Comparison of ENCODE assay signal across 18 cellular contexts in the genomic region with DNA sequence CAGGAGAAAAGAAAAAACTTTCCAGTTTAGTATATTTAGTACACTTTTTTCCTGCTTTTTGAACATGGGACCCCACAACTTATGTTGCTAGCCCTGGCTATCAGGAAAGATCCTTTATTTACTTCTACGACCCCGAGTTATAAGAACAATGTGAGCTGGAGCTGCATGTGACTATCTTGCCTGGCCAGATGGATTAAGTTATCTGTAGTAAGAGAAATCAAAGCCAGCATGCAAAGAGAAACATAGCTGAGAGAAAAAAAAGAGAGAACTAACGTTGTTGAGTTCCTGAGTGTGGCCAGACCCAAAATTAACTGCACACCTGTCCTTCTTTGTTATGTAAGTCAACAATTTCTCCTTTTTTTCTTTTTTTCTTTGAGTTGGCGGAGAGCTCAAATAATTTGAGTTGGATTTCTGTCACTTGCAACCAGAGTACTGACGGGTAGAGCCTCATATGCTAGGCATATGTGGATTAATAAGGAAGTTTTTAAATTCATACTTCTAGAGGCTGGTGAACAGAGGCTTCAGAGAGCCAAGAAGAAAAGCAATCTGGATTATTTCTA.
DNase-seq lines count a peak whose midpoint lies in the region; ATAC-seq, FAIRE-seq and TF ChIP-seq lines count a peak whose summit lies in the region.
"Had no signal": no experiment of that assay in that cellular context is flagged by ENCODE, and none has a peak within 500 bp of the region (broad histone marks: within the 10 kb centered on the region; RNA-seq: fewer than 3 reads in every experiment).

No MANE protein-coding gene starts in this region.

- no peak for ATAC-seq in pancreas
- ATAC-seq: PC-3 had no signal

- no peaks in the 10 kb centered on the region for H3K36me3 Mint-ChIP-seq in CD14-positive monocyte
- H3K36me3 Mint-ChIP-seq in osteocyte (ENCODE audit: unreplicated experiment): no peaks in the 10 kb centered on the region

- TF ChIP-seq CTCF in CD14-positive monocyte (IDR thresholded peaks at IDR 0.05) (no peak), NB4 (IDR thresholded peaks at IDR 0.05; ENCODE audit: low read depth, low read length) (no peak), cardiac fibroblast (IDR thresholded peaks at IDR 0.05; ENCODE audit: low read depth, low read length) (no peak), osteocyte (IDR thresholded peaks at IDR 0.05) (no peak), pancreas (IDR thresholded peaks at IDR 0.05) (no peak)

- no peaks in the 10 kb centered on the region for H3K36me3 ChIP-seq in pancreas
- H3K36me3 ChIP-seq: heart right ventricle had no signal

- no peak for DNase-seq in CD14-positive monocyte (ENCODE audit: low spot score)
- peak; percentile 21 for DNase-seq in NB4 (ENCODE audit: low read depth)
- peak; percentile 33 to 50 for DNase-seq in cardiac fibroblast (ENCODE audit: low read depth in 2 of 2)
- no peak for DNase-seq in osteocyte (ENCODE audit: extremely low spot score, unreplicated experiment)
- DNase-seq in pancreas: no peak
- no peak for DNase-seq in hypothalamus (lab: John Stamatoyannopoulos, UW)
- no peak for DNase-seq in GM12892 (ENCODE audit: insufficient read length)
- no peak for DNase-seq in NCI-H524 treated with DMSO at 0.1 percent for 48 hours (lab: John Stamatoyannopoulos, UW)
- DNase-seq: activated CD4-positive, alpha-beta memory T cell treated with anti-CD3 and anti-CD28 coated beads, Interleukin-2, amount 10 ng/mL, durations not matched to agents 7 days and 5 days; amniotic stem cell; Calu3; heart right ventricle; kidney glomerular epithelial cell; mucosa of descending colon; NCI-H1417; nucleus accumbens; PC-3 had no signal

- peaks cover 34% of the 10 kb centered on the region for H3K4me1 Mint-ChIP-seq in CD14-positive monocyte
- peaks cover 68% of the 10 kb centered on the region for H3K4me1 Mint-ChIP-seq in osteocyte (ENCODE audit: unreplicated experiment)

- no peaks in the 10 kb centered on the region for H3K27me3 ChIP-seq in pancreas
- H3K27me3 ChIP-seq: heart right ventricle had no signal

- H3K27me3 Mint-ChIP-seq in CD14-positive monocyte (ENCODE audit: low read depth in 3 of 3) (no peaks in the 10 kb centered on the region), osteocyte (ENCODE audit: unreplicated experiment) (no peaks in the 10 kb centered on the region)

- WGBS in pancreas, 2 donors: 48 to 51% methylated on average over 5 of the region's 5 CpGs

- no peak for TF ChIP-seq POLR2A in NB4 (IDR thresholded peaks at IDR 0.05; ENCODE audit: extremely low read depth, insufficient read length)
- no peak for TF ChIP-seq POLR2A in GM12892 (IDR thresholded peaks at IDR 0.05; ENCODE audit: low read depth, low read length)

- no peaks in the 10 kb centered on the region for H3K4me1 ChIP-seq in pancreas

- H3K9me3 Mint-ChIP-seq in CD14-positive monocyte (peaks cover 0 to 7% (median 3%) of the 10 kb centered on the region in 7 donors), osteocyte (ENCODE audit: unreplicated experiment) (no peaks in the 10 kb centered on the region)
- H3K9me3 Mint-ChIP-seq: activated CD4-positive, alpha-beta memory T cell treated with anti-CD3 and anti-CD28 coated beads, Interleukin-2, amount 10 ng/mL, durations not matched to agents 7 days and 5 days had no signal

- no peaks in the 10 kb centered on the region for H3K9me3 ChIP-seq in pancreas
- H3K9me3 ChIP-seq: mucosa of descending colon had no signal

- no peak overlapping the region for H3K4me3 Mint-ChIP-seq in CD14-positive monocyte
- no peak overlapping the region for H3K4me3 Mint-ChIP-seq in osteocyte (ENCODE audit: unreplicated experiment)
- H3K4me3 Mint-ChIP-seq: activated CD4-positive, alpha-beta memory T cell treated with anti-CD3 and anti-CD28 coated beads, Interleukin-2, amount 10 ng/mL, durations not matched to agents 7 days and 5 days had no signal

- FAIRE-seq in pancreas (lab: Jason Lieb, UNC) (no peak), GM12892 (lab: Jason Lieb, UNC) (no peak)

- intact Hi-C loops in CD14-positive monocyte (cut with micrococcal nuclease): no loop called here
- intact Hi-C loops in pancreas (cut with DNase I): no loop called here

- H3K27ac Mint-ChIP-seq in CD14-positive monocyte: peak overlapping the region in 5 of 7 donors; percentile 41 to 84 (median 75)
- peak overlapping the region; percentile 78 for H3K27ac Mint-ChIP-seq in osteocyte (ENCODE audit: unreplicated experiment)
- H3K27ac Mint-ChIP-seq: activated CD4-positive, alpha-beta memory T cell treated with anti-CD3 and anti-CD28 coated beads, Interleukin-2, amount 10 ng/mL, durations not matched to agents 7 days and 5 days had no signal

- H3K4me3 ChIP-seq in NB4 (ENCODE audit: low read depth, low read length): no peak overlapping the region
- no peak overlapping the region for H3K4me3 ChIP-seq in cardiac fibroblast (replicated peaks in 1 of 2; ENCODE audit: low read depth in 2 of 2, low read length in 2 of 2)
- H3K4me3 ChIP-seq in pancreas: no peak overlapping the region
- H3K4me3 ChIP-seq: heart right ventricle, mucosa of descending colon, skin epidermis had no signal

- no peak overlapping the region for H3K27ac ChIP-seq in pancreas

Comparison
In these comparisons a context has a peak if more than half of its experiments do, and no peak if none do; other contexts are left out.
1. DNase-seq: peak in NB4 (single experiment) and cardiac fibroblast (2 of 2); none in CD14-positive monocyte (single experiment), osteocyte (single experiment), pancreas (0 of 6), hypothalamus (0 of 51), GM12892 (single experiment) and NCI-H524 treated with DMSO at 0.1 percent for 48 hours (single experiment).